Comparison of ENCODE assay signal across 21 cellular contexts in the genomic region with DNA sequence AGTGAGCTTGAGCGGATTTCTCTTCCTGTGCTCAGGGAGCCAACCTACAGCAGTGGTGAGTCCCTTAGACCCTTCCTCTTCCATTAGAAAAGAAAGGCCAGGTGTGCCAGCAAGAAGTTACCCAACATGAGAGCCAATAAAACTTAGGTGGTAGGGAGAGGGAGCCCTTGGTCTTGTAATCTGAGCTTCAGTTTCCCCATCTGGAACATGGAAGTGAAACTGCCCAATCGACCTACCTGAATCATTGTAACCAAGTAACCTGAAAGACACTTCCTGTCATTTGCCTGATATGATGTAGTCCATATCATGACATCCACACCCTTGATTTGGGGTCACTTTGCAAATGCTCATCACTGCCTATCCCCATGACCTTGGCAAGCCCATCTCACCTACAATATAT.
DNase-seq lines count a peak whose midpoint lies in the region; ATAC-seq, FAIRE-seq and TF ChIP-seq lines count a peak whose summit lies in the region.
"Had no signal": no experiment of that assay in that cellular context is flagged by ENCODE, and none has a peak within 500 bp of the region (broad histone marks: within the 10 kb centered on the region; RNA-seq: fewer than 3 reads in every experiment).

No MANE protein-coding gene starts in this region.

- no peak overlapping the region for H3K9ac ChIP-seq in SK-N-SH
- H3K9ac ChIP-seq: BLaER1 treated with 17β-estradiol and CSF1 and Interleukin-3, amounts not matched to agents 10 nM and 100 nM had no signal

- no peak overlapping the region for H3K4me3 ChIP-seq in SK-N-SH (ENCODE audit: low read depth in 2 of 2, low read length in 1 of 2)
- H3K4me3 ChIP-seq in bronchial epithelial cell (ENCODE audit: low read depth, low read length), result no peak overlapping the region
- H3K4me3 ChIP-seq: ascending aorta; BLaER1 treated with 17β-estradiol and CSF1 and Interleukin-3, amounts not matched to agents 10 nM and 100 nM; gastrocnemius medialis had no signal

- no peak for TF ChIP-seq RAD21 in SK-N-SH (IDR thresholded peaks at IDR 0.05; ENCODE audit: low read length)

- peak; percentile 64 for FAIRE-seq in bronchial epithelial cell (lab: Jason Lieb, UNC)
- FAIRE-seq: G401.6, H54, HTR-8/SVneo had no signal

- POLR2A ChIA-PET in SK-N-SH (lab: Yijun Ruan, JAX), result no interaction called here

- H3K4me2 ChIP-seq in SK-N-SH, result peak overlapping the region; percentile 66

- no peaks in the 10 kb centered on the region for H3K9me2 ChIP-seq in SK-N-SH

- no peaks in the 10 kb centered on the region for H4K20me1 ChIP-seq in SK-N-SH (ENCODE audit: insufficient read depth)
- H4K20me1 ChIP-seq: BLaER1 treated with 17β-estradiol and CSF1 and Interleukin-3, amounts not matched to agents 10 nM and 100 nM had no signal

- no peak overlapping the region for H2AFZ ChIP-seq in SK-N-SH (ENCODE audit: low read depth)

- CTCF ChIA-PET in SK-N-SH (lab: Yijun Ruan, JAX), result interaction anchor here (1.9 kb wide), 1 partner anchor 23 kb away, joined by 6 read pairs; no protein-coding TSS in a partner anchor

- H3K9me3 ChIP-seq in SK-N-SH, result no peaks in the 10 kb centered on the region
- H3K9me3 ChIP-seq: ascending aorta; BLaER1 treated with 17β-estradiol and CSF1 and Interleukin-3, amounts not matched to agents 10 nM and 100 nM; gastrocnemius medialis had no signal

- DNase-seq in SK-N-SH (no peak), NCI-H510A treated with DMSO at 0.1 percent for 48 hours (lab: John Stamatoyannopoulos, UW) (peak; percentile 79), bronchial epithelial cell (ENCODE audit: low read depth) (peak; percentile 39), epidermal melanocyte (ENCODE audit: insufficient read length, low spot score) (no peak)
- DNase-seq: activated CD4-positive, alpha-beta T cell treated with anti-CD3 and anti-CD28 coated beads for 1 hour; activated naive CD4-positive, alpha-beta T cell treated with anti-CD3 and anti-CD28 coated beads, Interleukin-2, amount 50 U/mL, for 16 hours; activated T-cell treated with anti-CD3 and anti-CD28 coated beads, Interleukin-2, amount 50 U/mL, for 72 hours; gastrocnemius medialis; kidney glomerular epithelial cell; mesenchymal stem cell; NCI-H1105 treated with DMSO at 0.1 percent for 48 hours; stimulated activated CD8-positive, alpha-beta memory T cell treated with anti-CD3 and anti-CD28 coated beads, Interleukin-4, amount 100 ng/mL, for 48 hours had no signal

- H3K27me3 ChIP-seq in SK-N-SH (ENCODE audit: insufficient read depth) (no peaks in the 10 kb centered on the region), bronchial epithelial cell (ENCODE audit: control insufficient read depth, insufficient read depth, low read length) (no peaks in the 10 kb centered on the region)
- H3K27me3 ChIP-seq: ascending aorta; BLaER1 treated with 17β-estradiol and CSF1 and Interleukin-3, amounts not matched to agents 10 nM and 100 nM had no signal

- H3K79me2 ChIP-seq in SK-N-SH (ENCODE audit: insufficient read depth), result no peaks in the 10 kb centered on the region

- H3K27ac ChIP-seq in SK-N-SH (ENCODE audit: low read depth in 2 of 2, low read length in 1 of 2), result peak overlapping the region in 1 of 2 experiments; percentile 88; a peak in 1 of 4 replicates
- H3K27ac ChIP-seq: ascending aorta, gastrocnemius medialis had no signal

- H3F3A ChIP-seq in SK-N-SH (replicated peaks; ENCODE audit: insufficient read depth), result peaks cover 35% of the 10 kb centered on the region

- WGBS in SK-N-SH (ENCODE audit: low lambda C conversion rate), result 56% methylated on average over 2 of the region's 2 CpGs

- ATAC-seq in SK-N-SH treated with all-trans-retinoic acid at 6 μM for 48 hours (no peak), GM18511 (IDR thresholded peaks at IDR 0.05; ENCODE audit: unreplicated experiment) (no peak), HG03108 (IDR thresholded peaks at IDR 0.05; ENCODE audit: unreplicated experiment) (no peak), esophagus mucosa (no peak)
- ATAC-seq: activated T-cell treated with anti-CD3 and anti-CD28 coated beads, Interleukin-2, amount 50 U/mL, for 72 hours; gastrocnemius medialis had no signal

- TF ChIP-seq CTCF in SK-N-SH (IDR thresholded peaks at IDR 0.05) (no peak), bronchial epithelial cell (IDR thresholded peaks at IDR 0.05; ENCODE audit: insufficient read depth, low read length, severe bottlenecking) (no peak)

- H3K36me3 ChIP-seq in SK-N-SH (replicated peaks in 1 of 2; ENCODE audit: control insufficient read depth in 1 of 2, insufficient read depth in 2 of 2, low read length in 1 of 2) (no peaks in the 10 kb centered on the region), bronchial epithelial cell (ENCODE audit: control insufficient read depth, insufficient read depth, low read length) (no peaks in the 10 kb centered on the region)
- H3K36me3 ChIP-seq: ascending aorta; BLaER1 treated with 17β-estradiol and CSF1 and Interleukin-3, amounts not matched to agents 10 nM and 100 nM; gastrocnemius medialis had no signal

- peaks cover 15 to 25% of the 10 kb centered on the region in 2 experiments for H3K4me1 ChIP-seq in SK-N-SH (ENCODE audit: control insufficient read depth in 1 of 2, insufficient read depth in 2 of 2, low read depth in 1 of 2, low read length in 1 of 2)
- H3K4me1 ChIP-seq: ascending aorta, gastrocnemius medialis had no signal

- TF ChIP-seq EP300 in SK-N-SH (IDR thresholded peaks at IDR 0.05; ENCODE audit: borderline replicate concordance in 1 of 2, low read depth in 1 of 2, low read length in 1 of 2), result no peak

TF ChIP-seq in SK-N-SH, 30 proteins besides CTCF, POLR2A, EP300 and RAD21:
- TF ChIP-seq, protein P1, sequence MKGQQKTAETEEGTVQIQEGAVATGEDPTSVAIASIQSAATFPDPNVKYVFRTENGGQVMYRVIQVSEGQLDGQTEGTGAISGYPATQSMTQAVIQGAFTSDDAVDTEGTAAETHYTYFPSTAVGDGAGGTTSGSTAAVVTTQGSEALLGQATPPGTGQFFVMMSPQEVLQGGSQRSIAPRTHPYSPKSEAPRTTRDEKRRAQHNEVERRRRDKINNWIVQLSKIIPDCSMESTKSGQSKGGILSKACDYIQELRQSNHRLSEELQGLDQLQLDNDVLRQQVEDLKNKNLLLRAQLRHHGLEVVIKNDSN (IDR thresholded peaks at IDR 0.05; ENCODE audit: borderline replicate concordance, low read depth), result no peak
- TF ChIP-seq NRF1 (IDR thresholded peaks at IDR 0.05; ENCODE audit: low read depth, low read length) (no peak), RXRA (IDR thresholded peaks at IDR 0.05; ENCODE audit: borderline replicate concordance, low read depth) (no peak), TAF1 (IDR thresholded peaks at IDR 0.05; ENCODE audit: borderline replicate concordance, low read depth, low read length) (no peak), MXI1 (IDR thresholded peaks at IDR 0.05; ENCODE audit: low read depth, low read length) (no peak)

TF ChIP-seq in SK-N-SH treated with all-trans-retinoic acid at 6 μM for 48 hours, 23 proteins besides CTCF, POLR2A, EP300 and RAD21 (continues in another document):
- TF ChIP-seq PATZ1 (CRISPR knock-in tag; IDR thresholded peaks at IDR 0.05; ENCODE audit: borderline replicate concordance) (no peak), ZNF70 (CRISPR knock-in tag; IDR thresholded peaks at IDR 0.05) (no peak), CREB5 (CRISPR knock-in tag; IDR thresholded peaks at IDR 0.05; ENCODE audit: low read depth) (no peak), CSDC2 (CRISPR knock-in tag; IDR thresholded peaks at IDR 0.05) (no peak), ZFP3 (CRISPR knock-in tag; IDR thresholded peaks at IDR 0.05) (no peak), ZFP30 (CRISPR knock-in tag; IDR thresholded peaks at IDR 0.05) (no peak), TCF4 (CRISPR knock-in tag; IDR thresholded peaks at IDR 0.05; ENCODE audit: borderline replicate concordance) (no peak), BACH2 (CRISPR knock-in tag; IDR thresholded peaks at IDR 0.05; ENCODE audit: borderline replicate concordance) (no peak), GLIS3 (CRISPR knock-in tag; IDR thresholded peaks at IDR 0.05) (no peak), SNAI2 (CRISPR knock-in tag; IDR thresholded peaks at IDR 0.05) (no peak), PPARA (CRISPR knock-in tag; IDR thresholded peaks at IDR 0.05; ENCODE audit: borderline replicate concordance) (no peak)

Comparison
In these comparisons a context has a peak if more than half of its experiments do, and no peak if none do; other contexts are left out.
1. DNase-seq: peak in NCI-H510A treated with DMSO at 0.1 percent for 48 hours (single experiment) and bronchial epithelial cell (single experiment); none in SK-N-SH (single experiment) and epidermal melanocyte (single experiment).